Comparison of ENCODE assay signal across 13 cellular contexts in genomic region chr14:31951638-31951964, GRCh38.
"Had no signal": no experiment of that assay in that cellular context is flagged by ENCODE, and none has a peak within 500 bp of the region (broad histone marks: within the 10 kb centered on the region; RNA-seq: fewer than 3 reads in every experiment).

No MANE protein-coding gene starts in this region.

- H3K4me1 ChIP-seq: colonic mucosa, gastrocnemius medialis had no signal

- H3K4me3 ChIP-seq: colonic mucosa, gastrocnemius medialis, upper lobe of right lung had no signal

- H3K4me3 Mint-ChIP-seq: activated B cell treated with CpG ODN at 0.5 μM for 24 hours; activated CD4-positive, alpha-beta T cell treated with anti-CD3 and anti-CD28 coated beads, Interleukin-2, amount 10 ng/mL, durations not matched to agents 24 days and 14 days; activated naive CD4-positive, alpha-beta T cell treated with anti-CD3 and anti-CD28 coated beads, Interleukin-2, amount 10 ng/mL, durations not matched to agents 7 days and 5 days had no signal

- ATAC-seq: gastrocnemius medialis had no signal

- H3K9me3 Mint-ChIP-seq: activated B cell treated with CpG ODN at 0.5 μM for 24 hours; activated CD4-positive, alpha-beta T cell treated with anti-CD3 and anti-CD28 coated beads, Interleukin-2, amount 10 ng/mL, durations not matched to agents 24 days and 14 days; activated naive CD4-positive, alpha-beta T cell treated with anti-CD3 and anti-CD28 coated beads, Interleukin-2, amount 10 ng/mL, durations not matched to agents 7 days and 5 days had no signal

- H3K27ac Mint-ChIP-seq: activated B cell treated with CpG ODN at 0.5 μM for 24 hours; activated CD4-positive, alpha-beta T cell treated with anti-CD3 and anti-CD28 coated beads, Interleukin-2, amount 10 ng/mL, durations not matched to agents 24 days and 14 days; activated naive CD4-positive, alpha-beta T cell treated with anti-CD3 and anti-CD28 coated beads, Interleukin-2, amount 10 ng/mL, durations not matched to agents 7 days and 5 days had no signal

- H3K36me3 ChIP-seq: colonic mucosa, gastrocnemius medialis, neutrophil, upper lobe of right lung had no signal

- H3K9me3 ChIP-seq: colonic mucosa, gastrocnemius medialis, neutrophil, upper lobe of right lung had no signal

- DNase-seq: activated B cell treated with CpG ODN at 0.5 μM for 24 hours; activated CD4-positive, alpha-beta T cell treated with anti-CD3 and anti-CD28 coated beads, Interleukin-2, amount 10 ng/mL, durations not matched to agents 24 days and 14 days; activated naive CD4-positive, alpha-beta T cell treated with anti-CD3 and anti-CD28 coated beads, Interleukin-2, amount 10 ng/mL, durations not matched to agents 7 days and 5 days; caudate nucleus; colonic mucosa; effector CD8-positive, alpha-beta T cell; gastrocnemius medialis; hypothalamus; stimulated activated CD4-positive, alpha-beta T cell treated with anti-CD3 and anti-CD28 coated beads, Interleukin-12 subunit alpha, Interleukin-12 subunit beta, amount 100 ng/mL, for 4 hours; stimulated activated naive CD4-positive, alpha-beta T cell; substantia nigra; upper lobe of right lung had no signal

- H3K27ac ChIP-seq: neutrophil, upper lobe of right lung had no signal

- H3K27me3 ChIP-seq: colonic mucosa, gastrocnemius medialis, upper lobe of right lung had no signal

- H3K36me3 Mint-ChIP-seq: activated naive CD4-positive, alpha-beta T cell treated with anti-CD3 and anti-CD28 coated beads, Interleukin-2, amount 10 ng/mL, durations not matched to agents 7 days and 5 days had no signal
